Comparison of ENCODE assay signal across 8 cellular contexts in the genomic region with DNA sequence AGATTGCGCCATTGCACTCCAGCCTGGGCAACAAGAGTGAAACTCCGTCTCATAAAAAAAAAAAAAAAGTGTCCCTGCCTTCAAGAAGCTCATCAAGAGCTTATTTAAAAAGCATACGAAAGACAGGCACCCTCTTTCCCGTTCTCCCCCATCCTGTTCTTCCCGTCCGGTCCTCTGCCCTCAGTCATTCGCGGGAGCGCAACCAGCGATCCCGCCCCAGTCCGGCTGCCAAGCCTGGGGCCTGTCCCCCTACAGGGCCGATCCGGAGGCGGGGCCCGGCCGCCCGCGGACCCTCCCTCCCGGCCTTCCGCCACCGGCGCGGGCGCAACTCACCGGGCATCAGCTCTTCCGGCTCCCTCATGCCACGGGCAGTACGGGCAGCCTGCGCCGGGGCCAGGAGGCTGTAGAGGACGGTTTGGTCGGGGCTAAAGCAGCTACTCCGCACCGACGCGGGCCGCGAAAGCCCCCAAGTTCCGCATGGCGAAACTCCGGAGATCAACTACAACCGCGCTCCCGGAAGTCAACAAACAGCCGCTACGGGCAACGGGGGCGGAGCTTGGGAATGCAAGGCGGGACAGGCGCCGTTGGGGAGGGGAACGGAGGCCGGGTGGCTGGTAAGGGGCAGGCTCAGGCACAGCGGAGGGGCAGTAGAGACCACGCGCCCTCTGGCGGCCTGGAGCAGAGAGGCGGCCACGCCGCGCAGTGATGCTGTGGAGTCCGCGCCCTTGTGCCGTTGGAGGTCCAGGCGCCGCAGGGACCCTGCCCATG. TPM values are rescaled to one million over a fixed set of nuclear protein-coding genes. Genes with fewer than 3 reads are reported as not detected.
DNase-seq lines count a peak whose midpoint lies in the region; ATAC-seq and TF ChIP-seq lines count a peak whose summit lies in the region.

A gene with protein sequence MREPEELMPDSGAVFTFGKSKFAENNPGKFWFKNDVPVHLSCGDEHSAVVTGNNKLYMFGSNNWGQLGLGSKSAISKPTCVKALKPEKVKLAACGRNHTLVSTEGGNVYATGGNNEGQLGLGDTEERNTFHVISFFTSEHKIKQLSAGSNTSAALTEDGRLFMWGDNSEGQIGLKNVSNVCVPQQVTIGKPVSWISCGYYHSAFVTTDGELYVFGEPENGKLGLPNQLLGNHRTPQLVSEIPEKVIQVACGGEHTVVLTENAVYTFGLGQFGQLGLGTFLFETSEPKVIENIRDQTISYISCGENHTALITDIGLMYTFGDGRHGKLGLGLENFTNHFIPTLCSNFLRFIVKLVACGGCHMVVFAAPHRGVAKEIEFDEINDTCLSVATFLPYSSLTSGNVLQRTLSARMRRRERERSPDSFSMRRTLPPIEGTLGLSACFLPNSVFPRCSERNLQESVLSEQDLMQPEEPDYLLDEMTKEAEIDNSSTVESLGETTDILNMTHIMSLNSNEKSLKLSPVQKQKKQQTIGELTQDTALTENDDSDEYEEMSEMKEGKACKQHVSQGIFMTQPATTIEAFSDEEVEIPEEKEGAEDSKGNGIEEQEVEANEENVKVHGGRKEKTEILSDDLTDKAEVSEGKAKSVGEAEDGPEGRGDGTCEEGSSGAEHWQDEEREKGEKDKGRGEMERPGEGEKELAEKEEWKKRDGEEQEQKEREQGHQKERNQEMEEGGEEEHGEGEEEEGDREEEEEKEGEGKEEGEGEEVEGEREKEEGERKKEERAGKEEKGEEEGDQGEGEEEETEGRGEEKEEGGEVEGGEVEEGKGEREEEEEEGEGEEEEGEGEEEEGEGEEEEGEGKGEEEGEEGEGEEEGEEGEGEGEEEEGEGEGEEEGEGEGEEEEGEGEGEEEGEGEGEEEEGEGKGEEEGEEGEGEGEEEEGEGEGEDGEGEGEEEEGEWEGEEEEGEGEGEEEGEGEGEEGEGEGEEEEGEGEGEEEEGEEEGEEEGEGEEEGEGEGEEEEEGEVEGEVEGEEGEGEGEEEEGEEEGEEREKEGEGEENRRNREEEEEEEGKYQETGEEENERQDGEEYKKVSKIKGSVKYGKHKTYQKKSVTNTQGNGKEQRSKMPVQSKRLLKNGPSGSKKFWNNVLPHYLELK (minus strand): TSS at position 503 of the 768 bp plus-strand sequence. CDS start 142 bp downstream, at position 361.

- intact Hi-C loops in HCT116 (cut with micrococcal nuclease): loop anchor here (1.0 kb wide), 3 partner anchors 67 to 135 kb away; a partner anchor contains a TSS

- H2BK12ac ChIP-seq in neuronal stem cell (ENCODE audit: low read length): no peak within 1 kb of the TSS

- no TSS peak for BruUV-seq in HCT116 (replicated peaks; lab: Mats Ljungman, UMichigan)

- no peak within 1 kb of the TSS for H2BK120ac ChIP-seq in neuronal stem cell (ENCODE audit: low read depth, low read length)

- H4K91ac ChIP-seq in neuronal stem cell (ENCODE audit: low read depth, low read length, poor library complexity): no peak within 1 kb of the TSS

- CTCF ChIA-PET in HCT116 (lab: Charles Lee): interaction anchor here (0.8 to 1.8 kb wide), 8 partner anchors 24 to 136 kb away, joined by 3 to 13 read pairs (median 4); a partner anchor contains a TSS

- TF ChIP-seq CTCF in HCT116 (IDR thresholded peaks at IDR 0.05 in 2 of 3, conservative IDR thresholded peaks at IDR 0.05 in 1 of 3; ENCODE audit: borderline replicate concordance in 1 of 3, insufficient read depth in 1 of 3, low read depth in 2 of 3, low read length in 2 of 3) (peak; percentile 61 to 71 (median 65)), MM.1S (IDR thresholded peaks at IDR 0.05; ENCODE audit: low read length) (peak; percentile 66)

- peak within 1 kb of the TSS; percentile 92 for H3K18ac ChIP-seq in neuronal stem cell (ENCODE audit: low read length)

- POLR2A ChIA-PET in HCT116 (lab: Charles Lee): interaction anchor here (0.8 to 1.3 kb wide), 4 partner anchors 13 to 67 kb away, joined by 3 read pairs; no protein-coding TSS in a partner anchor

- H4K20me1 ChIP-seq in HCT116 (ENCODE audit: insufficient read depth) (no peaks in the 10 kb centered on the region), MM.1S (ENCODE audit: insufficient read depth, low read length) (no peaks in the 10 kb centered on the region)

- H3K9me3 ChIP-seq in HCT116 (ENCODE audit: control insufficient read depth in 1 of 2, insufficient read depth in 1 of 2, low read depth in 1 of 2, low read length in 2 of 2): no peaks in the 10 kb centered on the region
- H3K9me3 ChIP-seq in MM.1S (replicated peaks; ENCODE audit: insufficient read depth, low read length): no peaks in the 10 kb centered on the region
- H3K9me3 ChIP-seq in neuronal stem cell (replicated peaks in 1 of 2; ENCODE audit: control insufficient read depth in 2 of 2, insufficient read depth in 1 of 2, low read depth in 1 of 2, low read length in 2 of 2): no peaks in the 10 kb centered on the region
- no peaks in the 10 kb centered on the region for H3K9me3 ChIP-seq in subcutaneous abdominal adipose tissue (ENCODE audit: control insufficient read depth in 5 of 5, low read length in 5 of 5)

- H3K79me2 ChIP-seq in HCT116 (ENCODE audit: insufficient read depth, low read length): peaks cover 9% of the 10 kb centered on the region; the same call in 1 of the 2 replicates
- H3K79me2 ChIP-seq in MM.1S (ENCODE audit: low read length): no peaks in the 10 kb centered on the region

- ATAC-seq in HCT116: peak; percentile 94

- TF ChIP-seq RAD21 in HCT116 (IDR thresholded peaks at IDR 0.05; ENCODE audit: low read depth): peak; percentile 76

- no peak within 1 kb of the TSS for H2AK5ac ChIP-seq in neuronal stem cell (ENCODE audit: low read depth, low read length)

- DNase-seq in GF-D8 (lab: John Stamatoyannopoulos, UW): peak; percentile 78
- peak; percentile 79 for DNase-seq in HCT116 (ENCODE audit: low read depth, low spot score)
- DNase-seq in MM.1S: peak; percentile 89
- peak; percentile 71 for DNase-seq in SIG-M5 (lab: John Stamatoyannopoulos, UW)
- peak; percentile 65 to 85 (median 70) for DNase-seq in activated naive CD4-positive, alpha-beta T cell (lab: John Stamatoyannopoulos, UW)
- DNase-seq in foreskin melanocyte: peak; percentile 87
- peak; percentile 84 for DNase-seq in neuronal stem cell (ENCODE audit: low spot score)

- no peak within 1 kb of the TSS for H3K14ac ChIP-seq in neuronal stem cell (ENCODE audit: low read length)

- RAD21 ChIA-PET in HCT116 (lab: Charles Lee; ENCODE audit: low non-redundant PET in 1 of 2, low total read pairs in 2 of 2, uncharacterized antibody in 2 of 2, unreplicated experiment in 2 of 2): no interaction called here

- H3K4me3 ChIP-seq in HCT116 (replicated peaks in 1 of 2; ENCODE audit: low read depth in 1 of 2, low read length in 2 of 2): peak within 1 kb of the TSS; percentile 60 to 67
- H3K4me3 ChIP-seq in MM.1S (ENCODE audit: low read length): peak within 1 kb of the TSS; percentile 75
- H3K4me3 ChIP-seq in neuronal stem cell (ENCODE audit: low read length in 2 of 2): peak within 1 kb of the TSS; percentile 56 to 99
- peak within 1 kb of the TSS; percentile 65 to 76 (median 72) for H3K4me3 ChIP-seq in subcutaneous abdominal adipose tissue (ENCODE audit: low read depth in 1 of 5, low read length in 5 of 5)

- H3K36me3 ChIP-seq in HCT116 (ENCODE audit: control insufficient read depth in 1 of 2, insufficient read depth in 2 of 2, low read length in 2 of 2) (no peaks in the 10 kb centered on the region), MM.1S (replicated peaks; ENCODE audit: insufficient read depth, low read length) (no peaks in the 10 kb centered on the region), neuronal stem cell (replicated peaks in 1 of 2; ENCODE audit: control insufficient read depth in 2 of 2, insufficient read depth in 2 of 2, low read length in 2 of 2) (no peaks in the 10 kb centered on the region), subcutaneous abdominal adipose tissue (ENCODE audit: control insufficient read depth in 5 of 5, insufficient read depth in 5 of 5, low read length in 5 of 5) (no peaks in the 10 kb centered on the region)

- H3K4me2 ChIP-seq in HCT116 (ENCODE audit: low read length) (peak within 1 kb of the TSS; percentile 76), MM.1S (ENCODE audit: low read depth, low read length) (peak within 1 kb of the TSS; percentile 73), neuronal stem cell (ENCODE audit: insufficient read depth, low read length, poor library complexity, severe bottlenecking) (peak within 1 kb of the TSS; percentile 11)

- TF ChIP-seq POLR2A in HCT116 (IDR thresholded peaks at IDR 0.05; ENCODE audit: borderline replicate concordance, extremely low read depth, insufficient read depth, insufficient read length): no peak

- no peak within 1 kb of the TSS for H2BK5ac ChIP-seq in neuronal stem cell (ENCODE audit: low read length)

- H3K23ac ChIP-seq in neuronal stem cell (ENCODE audit: low read depth, low read length, poor library complexity): no peak within 1 kb of the TSS

- H3K4ac ChIP-seq in neuronal stem cell (ENCODE audit: low read length): no peak within 1 kb of the TSS

- WGBS in neuronal stem cell (ENCODE audit: extremely low coverage in 2 of 2, insufficient read length in 2 of 2, insufficient replicate concordance in 1 of 2), 2 donors: no CpG with 5 or more reads among the region's 67 CpGs

- H2BK15ac ChIP-seq in neuronal stem cell (ENCODE audit: low read length): no peak within 1 kb of the TSS

- H3K4me1 ChIP-seq in HCT116 (ENCODE audit: control insufficient read depth in 1 of 2, insufficient read depth in 2 of 2, low read length in 2 of 2) (peaks cover 0 to 10% of the 10 kb centered on the region in 2 experiments; a peak in 2 of 4 replicates), MM.1S (ENCODE audit: low read length) (no peaks in the 10 kb centered on the region), neuronal stem cell (ENCODE audit: control insufficient read depth in 2 of 2, insufficient read depth in 1 of 2, low read depth in 1 of 2, low read length in 2 of 2) (no peaks in the 10 kb centered on the region), subcutaneous abdominal adipose tissue (ENCODE audit: control insufficient read depth in 5 of 5, insufficient read depth in 5 of 5, low read length in 5 of 5) (peaks cover 0 to 11% (median 0%) of the 10 kb centered on the region in 5 donors)

- H3K27ac ChIP-seq in HCT116 (ENCODE audit: low read depth, low read length) (peak within 1 kb of the TSS; percentile 69), MM.1S (ENCODE audit: low read length) (peak within 1 kb of the TSS; percentile 83), neuronal stem cell (replicated peaks; ENCODE audit: low read length) (peak within 1 kb of the TSS; percentile 31), subcutaneous abdominal adipose tissue (ENCODE audit: low read depth, low read length) (peak within 1 kb of the TSS; percentile 75)

- H3K27me3 ChIP-seq in HCT116 (ENCODE audit: insufficient read depth, low read length) (no peaks in the 10 kb centered on the region), MM.1S (replicated peaks; ENCODE audit: insufficient read depth, low read length) (no peaks in the 10 kb centered on the region), neuronal stem cell (ENCODE audit: control insufficient read depth in 3 of 3, insufficient read depth in 3 of 3, low read depth in 1 of 3, low read length in 3 of 3) (no peaks in the 10 kb centered on the region), subcutaneous abdominal adipose tissue (ENCODE audit: control insufficient read depth in 5 of 5, insufficient read depth in 4 of 5, low read length in 5 of 5) (peaks cover 0 to 6% (median 4%) of the 10 kb centered on the region in 5 donors)

- H2AFZ ChIP-seq in HCT116 (ENCODE audit: low read depth, low read length, poor library complexity, severe bottlenecking) (peak within 1 kb of the TSS; percentile 61), MM.1S (ENCODE audit: low read length) (peak within 1 kb of the TSS; percentile 67), neuronal stem cell (ENCODE audit: low read length) (peak within 1 kb of the TSS; percentile 93)

- H3K9ac ChIP-seq in HCT116 (ENCODE audit: low read length): peak within 1 kb of the TSS; percentile 65
- H3K9ac ChIP-seq in MM.1S (ENCODE audit: low read length): peak within 1 kb of the TSS; percentile 80
- peak within 1 kb of the TSS; percentile 88 for H3K9ac ChIP-seq in neuronal stem cell (ENCODE audit: low read depth, low read length, poor library complexity)
- peak within 1 kb of the TSS; percentile 44 to 76 (median 72) for H3K9ac ChIP-seq in subcutaneous abdominal adipose tissue (ENCODE audit: low read length in 5 of 5)

- no peaks in the 10 kb centered on the region for H3F3A ChIP-seq in MM.1S (ENCODE audit: insufficient read depth, low read length)

- H4K8ac ChIP-seq in neuronal stem cell (ENCODE audit: low read depth, low read length): no peak within 1 kb of the TSS

- H3K9me2 ChIP-seq in HCT116 (ENCODE audit: insufficient read depth) (no peaks in the 10 kb centered on the region), MM.1S (replicated peaks; ENCODE audit: insufficient read depth, low read length) (no peaks in the 10 kb centered on the region)

- no peaks in the 10 kb centered on the region for H3K79me1 ChIP-seq in neuronal stem cell (ENCODE audit: low read depth, low read length)

RNA-seq across cellular contexts. Expression of the gene that starts here (rescaled TPM):
- total RNA-seq in HCT116 (2021; ENCODE audit: unreplicated experiment): 10.4 TPM
- 4.1 and 5.4 TPM in 2 replicates for polyA plus RNA-seq in HCT116 (2012)
- polyA plus RNA-seq in neuronal stem cell (2013, experiment 1 of 2): 8.7 TPM
- 8.5 TPM for polyA plus RNA-seq in neuronal stem cell (2013, experiment 2 of 2)

Comparison
In these comparisons a context has a peak if more than half of its experiments do, and no peak if none do; other contexts are left out.
1. Peak in every context shown above with its lines: DNase-seq, ATAC-seq, H3K4me3 ChIP-seq and H3K27ac ChIP-seq.
2. H3K27ac ChIP-seq: peak in every context shown above with its lines; median percentile 83 in MM.1S; 75 in subcutaneous abdominal adipose tissue; 69 in HCT116; 31 in neuronal stem cell.
3. H3K4me2 ChIP-seq: peak in every context shown above with its lines; median percentile 76 in HCT116; 73 in MM.1S; 11 in neuronal stem cell.